ENCODE assay signal across 10 cellular contexts in genomic region chr20:22583773-22584629, GRCh38. TPM values are rescaled to one million over a fixed set of nuclear protein-coding genes. Genes with fewer than 3 reads are reported as not detected.
DNase-seq lines count a peak whose midpoint lies in the region; ATAC-seq and TF ChIP-seq lines count a peak whose summit lies in the region.
"Had no signal": no experiment of that assay in that cellular context is flagged by ENCODE, and none has a peak within 500 bp of the region (broad histone marks: within the 10 kb centered on the region; RNA-seq: fewer than 3 reads in every experiment).

Gene FOXA2, minus strand, starts transcription at chr20:22584572. Its CDS starts 294 bp downstream, at chr20:22584278.

- H3K27ac ChIP-seq in iPS-18a (ENCODE audit: low read length) = no peak within 1 kb of the TSS
- no peak within 1 kb of the TSS for H3K27ac ChIP-seq in spleen

- TF ChIP-seq POLR2A in spleen (IDR thresholded peaks at IDR 0.05) = no peak

- H3K36me3 ChIP-seq in NT2/D1 (ENCODE audit: insufficient read depth, insufficient read length, low read length) (no peaks in the 10 kb centered on the region), iPS-18a (ENCODE audit: control insufficient read depth, low read depth, low read length) (no peaks in the 10 kb centered on the region), spleen (no peaks in the 10 kb centered on the region)

- H3K9me3 ChIP-seq in NT2/D1 (ENCODE audit: insufficient read depth, low read length) (no peaks in the 10 kb centered on the region; the same call in 1 of the 2 replicates), iPS-18a (ENCODE audit: control insufficient read depth, low read depth, low read length) (peaks cover 5% of the 10 kb centered on the region), spleen (peaks cover 0 to 3% (median 0%) of the 10 kb centered on the region in 8 donors)

- H3K9ac ChIP-seq in NT2/D1 (ENCODE audit: insufficient read length, low read depth) (peak within 1 kb of the TSS; percentile 56), iPS-18a (ENCODE audit: low read length) (no peak within 1 kb of the TSS)

- DNase-seq in NCI-H2081 (lab: John Stamatoyannopoulos, UW) = peak; percentile 95 to 97
- no peak for DNase-seq in NCI-H2081 treated with DMSO at 0.1 percent for 48 hours (lab: John Stamatoyannopoulos, UW)
- no peak for DNase-seq in NT2/D1 (ENCODE audit: low read depth, low spot score)
- DNase-seq in spleen = no peak
- DNase-seq in epidermal melanocyte (ENCODE audit: insufficient read length, low spot score) = no peak
- DNase-seq: hippocampal formation had no signal

- TF ChIP-seq CTCF in spleen (IDR thresholded peaks at IDR 0.05 in 8 of 11, conservative IDR thresholded peaks at IDR 0.05 in 3 of 11) = no peak

- ATAC-seq in HG02981 (IDR thresholded peaks at IDR 0.05; ENCODE audit: unreplicated experiment) = no peak
- ATAC-seq in GM21515 (IDR thresholded peaks at IDR 0.05; ENCODE audit: unreplicated experiment) = no peak

- WGBS in spleen, 5 donors = 1 to 5% (median 3%) methylated on average over 33 to 48 of the region's 58 CpGs

- H3K4me3 ChIP-seq in NT2/D1 (ENCODE audit: insufficient read length, low read depth) (peak within 1 kb of the TSS; percentile 15), iPS-18a (ENCODE audit: low read length) (peak within 1 kb of the TSS; percentile 35), spleen (peak within 1 kb of the TSS in 6 of 8 donors; percentile 4 to 52 (median 15))

- H3K27me3 ChIP-seq in NT2/D1 (ENCODE audit: insufficient read depth, insufficient read length) = peaks cover 97% of the 10 kb centered on the region
- H3K27me3 ChIP-seq in iPS-18a (ENCODE audit: control insufficient read depth, insufficient read depth, low read length) = peaks cover 99% of the 10 kb centered on the region
- peaks cover 4 to 100% (median 85%) of the 10 kb centered on the region in 7 donors for H3K27me3 ChIP-seq in spleen (replicated peaks in 1 of 7)

- intact Hi-C loops in spleen (cut with DNase I; ENCODE audit: low total_unique reads) = no loop called here

- no peaks in the 10 kb centered on the region for H3K4me1 ChIP-seq in NT2/D1 (ENCODE audit: insufficient read depth, insufficient read length)
- H3K4me1 ChIP-seq in iPS-18a (ENCODE audit: control insufficient read depth, low read depth, low read length) = peaks cover 11% of the 10 kb centered on the region
- H3K4me1 ChIP-seq in spleen = peaks cover 6 to 52% (median 35%) of the 10 kb centered on the region in 6 donors

RNA-seq across cellular contexts. Expression of gene FOXA2, which starts in this region (rescaled TPM):
- total RNA-seq in spleen = not detected
- not detected for polyA plus RNA-seq in spleen
- polyA plus RNA-seq: AG04450 had no signal

Comparison
In these comparisons a context has a peak if more than half of its experiments do, and no peak if none do; other contexts are left out.
1. DNase-seq: peak in NCI-H2081 (2 of 2); none in NCI-H2081 treated with DMSO at 0.1 percent for 48 hours (single experiment), NT2/D1 (single experiment), spleen (single experiment) and epidermal melanocyte (single experiment).
2. Peak in every context shown above with its lines, with median percentiles within 50 percentile points of each other: H3K4me3 ChIP-seq.